In the genomic region with DNA sequence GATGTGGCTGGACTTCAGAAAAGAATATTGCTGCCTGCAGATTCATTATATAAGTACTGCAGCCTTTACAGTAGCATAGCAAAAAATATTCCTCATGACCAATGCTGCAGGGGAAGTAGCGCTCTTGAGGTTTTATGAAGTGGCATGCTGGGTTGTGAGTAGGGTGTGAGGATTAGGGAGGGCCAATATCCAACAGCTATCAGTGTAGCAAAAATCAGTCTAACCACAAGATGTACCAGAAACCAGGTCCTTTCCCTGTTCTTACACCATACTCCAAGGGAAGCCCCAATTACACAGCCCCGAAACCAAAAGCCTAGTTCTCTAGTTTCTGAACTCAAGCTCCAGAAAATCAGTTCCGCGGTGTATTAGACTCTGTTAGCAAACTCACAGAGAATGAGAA, we compare ENCODE assay signal across 28 cellular contexts.
"Had no signal": no experiment of that assay in that cellular context is flagged by ENCODE, and none has a peak within 500 bp of the region (broad histone marks: within the 10 kb centered on the region; RNA-seq: fewer than 3 reads in every experiment).

No MANE protein-coding gene starts in this region.

- H3K4me1 ChIP-seq: parathyroid adenoma, psoas muscle, right lobe of liver, sigmoid colon, spleen, suprapubic skin, testis, tibial artery, transverse colon, upper lobe of right lung, uterus had no signal

- H2AFZ ChIP-seq: parathyroid adenoma had no signal

- DNase-seq: naive thymus-derived CD8-positive, alpha-beta T cell; nephron progenitor cell; nucleus accumbens; ovary; posterior cingulate gyrus; psoas muscle; right cardiac atrium; right lobe of liver; sigmoid colon; small intestine; spleen; stimulated activated CD4-positive, alpha-beta T cell treated with anti-CD3 and anti-CD28 coated beads, Interleukin-12 subunit alpha, Interleukin-12 subunit beta, amount 100 ng/mL, for 4 hours; stimulated activated CD4-positive, alpha-beta T cell treated with anti-CD3 and anti-CD28 coated beads, Interleukin-1b, Interleukin-23, amount 100 ng/mL, for 48 hours; stimulated activated CD4-positive, alpha-beta T cell treated with anti-CD3 and anti-CD28 coated beads, Interleukin-4, amount 100 ng/mL, for 1 hour; stimulated activated CD4-positive, alpha-beta T cell treated with anti-CD3 and anti-CD28 coated beads, Interleukin-4, amount 100 ng/mL, for 4 hours; stimulated activated CD8-positive, alpha-beta memory T cell treated with anti-CD3 and anti-CD28 coated beads, Interleukin-4, amount 100 ng/mL, for 48 hours; stimulated activated naive CD4-positive, alpha-beta T cell; stimulated activated naive CD8-positive, alpha-beta T cell treated with anti-CD3 and anti-CD28 coated beads, Interleukin-15, amount 100 ng/mL, for 72 hours; stimulated activated naive CD8-positive, alpha-beta T cell treated with anti-CD3 and anti-CD28 coated beads, Interleukin-15, Interleukin-2, amounts not matched to agents 100 U/mL and 50 U/mL, for 24 hours; substantia nigra; testis; tibial artery; transverse colon; upper lobe of right lung; uterus had no signal

- H3K9me3 ChIP-seq: neutrophil, ovary, psoas muscle, right lobe of liver, sigmoid colon, suprapubic skin, testis, tibial artery, transverse colon, upper lobe of right lung, uterus had no signal

- H3K27ac ChIP-seq: neutrophil, ovary, parathyroid adenoma, psoas muscle, right lobe of liver, sigmoid colon, spleen, suprapubic skin, testis, tibial artery, transverse colon, upper lobe of right lung, uterus had no signal

- H3K9ac ChIP-seq: parathyroid adenoma had no signal

- H3K4me3 ChIP-seq: ovary, psoas muscle, right lobe of liver, sigmoid colon, spleen, suprapubic skin, testis, tibial artery, transverse colon, upper lobe of right lung, uterus had no signal

- H3K36me3 ChIP-seq: neutrophil, ovary, right lobe of liver, sigmoid colon, spleen, suprapubic skin, tibial artery, transverse colon, upper lobe of right lung, uterus had no signal

- H3K79me2 ChIP-seq: parathyroid adenoma had no signal

- H3K27me3 ChIP-seq: neutrophil, ovary, right lobe of liver, spleen, suprapubic skin, testis, tibial artery, transverse colon, upper lobe of right lung, uterus had no signal
